ENCODE assay signal across 19 cellular contexts in the genomic region with DNA sequence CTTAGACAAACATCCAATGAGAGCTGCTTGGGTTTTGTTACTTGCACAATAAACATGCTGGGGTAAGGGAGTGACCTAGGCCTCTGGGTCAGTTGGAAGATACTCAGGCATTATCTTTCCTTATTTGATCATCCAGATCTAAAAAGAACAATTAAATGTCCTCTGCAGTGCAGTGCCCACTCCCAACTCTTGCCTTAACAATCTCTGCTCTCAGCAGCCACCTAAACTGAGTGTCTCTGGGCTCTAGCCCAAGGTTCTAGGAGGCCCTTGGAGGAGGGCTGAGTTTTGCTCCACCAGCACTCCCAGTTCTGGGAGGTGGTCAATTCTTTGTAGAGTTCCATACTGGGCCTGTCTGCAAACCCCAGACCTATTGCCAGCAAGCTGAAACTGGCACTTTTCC. TPM values are rescaled to one million over a fixed set of nuclear protein-coding genes. Genes with fewer than 3 reads are reported as not detected.
DNase-seq lines count a peak whose midpoint lies in the region; ATAC-seq and TF ChIP-seq lines count a peak whose summit lies in the region.
"Had no signal": no experiment of that assay in that cellular context is flagged by ENCODE, and none has a peak within 500 bp of the region (broad histone marks: within the 10 kb centered on the region; RNA-seq: fewer than 3 reads in every experiment).

No MANE protein-coding gene starts in this region.

- H3K27ac ChIP-seq in breast epithelium, result no peak overlapping the region
- H3K27ac ChIP-seq in Panc1 (ENCODE audit: low read length), result peak overlapping the region; percentile 8; the same call in 1 of the 2 replicates
- H3K27ac ChIP-seq in esophagus muscularis mucosa (replicated peaks in 1 of 4), result no peak overlapping the region
- H3K27ac ChIP-seq: Peyer's patch had no signal

- peaks cover 0 to 6% of the 10 kb centered on the region in 2 donors for H3K4me1 ChIP-seq in breast epithelium
- peaks cover 10% of the 10 kb centered on the region for H3K4me1 ChIP-seq in Panc1 (ENCODE audit: control insufficient read depth, insufficient read depth, low read length)
- H3K4me1 ChIP-seq in esophagus muscularis mucosa, result peaks cover 19 to 50% (median 36%) of the 10 kb centered on the region in 4 donors

- H3K4me3 Mint-ChIP-seq in MCF 10A (ENCODE audit: unreplicated experiment), result peak overlapping the region; percentile 74
- H3K4me3 Mint-ChIP-seq in type B pancreatic cell, result peak overlapping the region; percentile 34

- H3K36me3 ChIP-seq in breast epithelium, result no peaks in the 10 kb centered on the region
- H3K36me3 ChIP-seq in Panc1 (ENCODE audit: control insufficient read depth, insufficient read depth, low read length), result no peaks in the 10 kb centered on the region
- no peaks in the 10 kb centered on the region for H3K36me3 ChIP-seq in esophagus muscularis mucosa
- H3K36me3 ChIP-seq: Peyer's patch had no signal

- no peaks in the 10 kb centered on the region for H3K9me3 ChIP-seq in breast epithelium
- no peaks in the 10 kb centered on the region for H3K9me3 ChIP-seq in Panc1 (ENCODE audit: control insufficient read depth, insufficient read depth, low read depth, low read length)
- H3K9me3 ChIP-seq in esophagus muscularis mucosa, result no peaks in the 10 kb centered on the region
- H3K9me3 ChIP-seq: HAP-1, Peyer's patch had no signal

- ATAC-seq in Panc1 (no peak), GM19395 (IDR thresholded peaks at IDR 0.05; ENCODE audit: unreplicated experiment) (no peak), GM18505 (IDR thresholded peaks at IDR 0.05; ENCODE audit: unreplicated experiment) (no peak)
- ATAC-seq: Right ventricle myocardium inferior had no signal

- H3K27me3 ChIP-seq in breast epithelium (peaks cover 2 to 91% of the 10 kb centered on the region in 2 donors), Panc1 (ENCODE audit: control insufficient read depth, insufficient read depth, low read length) (peaks cover 2% of the 10 kb centered on the region; the same call in 1 of the 2 replicates), esophagus muscularis mucosa (peaks cover 28 to 100% (median 91%) of the 10 kb centered on the region in 4 donors)

- intact Hi-C loops in MCF 10A (cut with micrococcal nuclease) (no loop called here), breast epithelium (cut with DNase I; ENCODE audit: low total_unique reads) (no loop called here), Panc1 (cut with micrococcal nuclease; ENCODE audit: unreplicated experiment) (no loop called here), esophagus muscularis mucosa (cut with DNase I) (no loop called here)

- no peak overlapping the region for H3K27ac Mint-ChIP-seq in MCF 10A (ENCODE audit: low read depth, unreplicated experiment)
- H3K27ac Mint-ChIP-seq in type B pancreatic cell, result no peak overlapping the region
- H3K27ac Mint-ChIP-seq: CD14-positive monocyte had no signal

- no peak for TF ChIP-seq EP300 in esophagus muscularis mucosa (IDR thresholded peaks at IDR 0.05)

- POLR2A ChIA-PET in MCF 10A (lab: Yijun Ruan, JAX) (interaction anchor here (1.0 to 1.9 kb wide), 2 partner anchors 9 to 82 kb away, joined by 3 to 8 read pairs; a partner anchor contains a TSS), Panc1 (lab: Charles Lee) (no interaction called here)

- H3K36me3 Mint-ChIP-seq in MCF 10A (ENCODE audit: insufficient read depth, unreplicated experiment) (no peaks in the 10 kb centered on the region), type B pancreatic cell (peaks cover 4% of the 10 kb centered on the region)

- H3K9me3 Mint-ChIP-seq in MCF 10A (ENCODE audit: unreplicated experiment), result no peaks in the 10 kb centered on the region
- H3K9me3 Mint-ChIP-seq in type B pancreatic cell, result no peaks in the 10 kb centered on the region

- H3K4me1 Mint-ChIP-seq in MCF 10A (ENCODE audit: insufficient read depth, unreplicated experiment) (no peaks in the 10 kb centered on the region), type B pancreatic cell (ENCODE audit: unreplicated experiment) (peaks cover 15% of the 10 kb centered on the region)

- DNase-seq in MCF 10A (ENCODE audit: unreplicated experiment) (no peak), breast epithelium (ENCODE audit: low spot score in 2 of 2) (no peak), Panc1 (ENCODE audit: low read depth, low spot score) (no peak), esophagus muscularis mucosa (ENCODE audit: extremely low spot score) (peak; percentile 78), type B pancreatic cell (ENCODE audit: extremely low spot score, unreplicated experiment) (no peak), MV-4-11 (lab: John Stamatoyannopoulos, UW) (no peak)
- DNase-seq: COR-L47, DMS153, EL, NCI-H1436, NCI-H2029, NCI-H510A, Peyer's patch had no signal

- TF ChIP-seq CTCF in MCF 10A (IDR thresholded peaks at IDR 0.05; ENCODE audit: unreplicated experiment), result no peak
- TF ChIP-seq CTCF in breast epithelium (IDR thresholded peaks at IDR 0.05), result no peak
- no peak for TF ChIP-seq CTCF in Panc1 (IDR thresholded peaks at IDR 0.05)
- no peak for TF ChIP-seq CTCF in esophagus muscularis mucosa (IDR thresholded peaks at IDR 0.05)
- no peak for TF ChIP-seq CTCF in type B pancreatic cell (conservative IDR thresholded peaks at IDR 0.05)

- TF ChIP-seq POLR2A in breast epithelium (IDR thresholded peaks at IDR 0.05), result no peak
- no peak for TF ChIP-seq POLR2A in esophagus muscularis mucosa (IDR thresholded peaks at IDR 0.05; ENCODE audit: low read depth)
- TF ChIP-seq POLR2A in GM18505 (IDR thresholded peaks at IDR 0.05; ENCODE audit: borderline replicate concordance, extremely low read depth, insufficient read depth, insufficient read length), result no peak

- H3K27me3 Mint-ChIP-seq in MCF 10A (ENCODE audit: insufficient read depth, unreplicated experiment) (no peaks in the 10 kb centered on the region), type B pancreatic cell (peaks cover 91% of the 10 kb centered on the region)

- BruUV-seq in MCF 10A (replicated peaks; lab: Mats Ljungman, UMichigan) (no TSS peak), Panc1 (replicated peaks; lab: Mats Ljungman, UMichigan) (no TSS peak)

- H3K4me3 ChIP-seq in breast epithelium (no peak overlapping the region), Panc1 (ENCODE audit: low read depth in 2 of 2, low read length in 2 of 2) (no peak overlapping the region), esophagus muscularis mucosa (no peak overlapping the region)
- H3K4me3 ChIP-seq: Peyer's patch had no signal

- CTCF ChIA-PET in MCF 10A (lab: Yijun Ruan, JAX) (interaction anchor here (0.7 to 3.5 kb wide), 13 partner anchors 8 to 361 kb away, joined by 3 to 17 read pairs (median 7); a partner anchor contains a TSS), Panc1 (lab: Charles Lee) (no interaction called here)

- in situ Hi-C loops in Panc1 (cut with HindIII; ENCODE audit: low pct_unique_long_range_greater_than_20kb, low sequenced_read_pairs), result no loop called here

RNA-seq across cellular contexts. Expression of a gene that starts 1.8 kb away (rescaled TPM):
- total RNA-seq in MCF 10A (2022), result 1.8 TPM in 2 replicates
- total RNA-seq in breast epithelium, result under 1 TPM in 2 of 3 donors, not detected in 1; 0.73 to 0.98 TPM
- 2.9 TPM for total RNA-seq in Panc1 (2021; ENCODE audit: unreplicated experiment)
- 2.3 TPM for polyA plus RNA-seq in Panc1 (2012; ENCODE audit: insufficient read length)
- total RNA-seq in esophagus muscularis mucosa, result not detected
- 0.17 and 0.36 TPM in 2 replicates for total RNA-seq in type B pancreatic cell (ENCODE audit: low replicate concordance)
- total RNA-seq: Peyer's patch, Right ventricle myocardium inferior had no signal
- polyA plus RNA-seq: CD14-positive monocyte had no signal

RNA-seq across cellular contexts. Expression of a gene that starts 8.1 kb away (rescaled TPM):
- total RNA-seq in MCF 10A (2022) (10.6 and 11.7 TPM in 2 replicates), breast epithelium (1 to 10 TPM in 2 of 3 donors, under 1 TPM in 1; 0.32 to 4.3 (median 3.2) TPM), Panc1 (2021; ENCODE audit: unreplicated experiment) (12.3 TPM), esophagus muscularis mucosa (under 1 TPM in 1 of 4 donors, not detected in 3; 0.19 TPM), type B pancreatic cell (ENCODE audit: low replicate concordance) (1.6 and 2.7 TPM in 2 replicates)
- 20.4 TPM for polyA plus RNA-seq in Panc1 (2012; ENCODE audit: insufficient read length)
- total RNA-seq: Right ventricle myocardium inferior had no signal
- polyA plus RNA-seq: CD14-positive monocyte had no signal

RNA-seq across cellular contexts. Expression of a gene that starts 52.4 kb away (rescaled TPM):
- total RNA-seq in MCF 10A (2022) (not detected in 2 replicates), breast epithelium (not detected), Panc1 (2021; ENCODE audit: unreplicated experiment) (0.08 TPM), esophagus muscularis mucosa (not detected), type B pancreatic cell (ENCODE audit: low replicate concordance) (0.38 and 0.92 TPM in 2 replicates)
- 0.28 TPM for polyA plus RNA-seq in Panc1 (2012; ENCODE audit: insufficient read length)
- total RNA-seq: A673, Peyer's patch, Right ventricle myocardium inferior had no signal
- polyA plus RNA-seq: CD14-positive monocyte had no signal
